10 cellular contexts compared by ENCODE assay signal in the genomic region with DNA sequence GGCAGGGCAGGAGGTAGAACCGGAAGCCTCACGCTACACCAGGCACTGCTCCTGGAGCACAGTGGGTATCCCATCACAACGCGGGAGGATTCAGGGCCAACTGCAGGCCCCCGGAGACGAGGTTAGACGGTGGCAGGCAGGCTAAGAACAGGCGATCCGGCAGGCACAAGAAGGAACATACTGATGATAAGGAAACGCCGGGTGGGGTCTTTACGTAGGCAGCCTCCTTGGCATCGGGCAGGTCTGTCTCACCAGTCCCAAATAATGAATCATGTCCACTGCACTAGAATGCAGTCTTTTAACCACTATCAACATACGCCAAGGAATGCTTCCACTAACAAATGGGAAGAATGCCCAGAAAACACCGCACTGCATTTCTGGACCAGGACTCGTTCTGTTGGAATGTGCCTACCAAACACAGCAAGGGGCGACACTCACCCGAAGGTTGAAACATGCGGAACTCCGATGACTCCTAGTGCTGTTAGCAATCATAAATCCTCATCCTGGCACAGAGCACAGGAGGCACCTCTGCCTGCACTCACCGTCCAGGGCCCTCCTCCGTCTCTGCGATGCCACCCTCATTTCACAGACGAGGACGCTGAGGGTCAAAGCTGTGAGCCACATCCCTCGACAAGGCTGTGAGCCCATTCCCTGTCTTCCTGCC. TPM values are rescaled to one million over a fixed set of nuclear protein-coding genes. Genes with fewer than 3 reads are reported as not detected.
A peak's percentile ranks its signal among the peaks of the same experiment; 100 is the strongest.
DNase-seq lines count a peak whose midpoint lies in the region; ATAC-seq and TF ChIP-seq lines count a peak whose summit lies in the region.
"Had no signal": no experiment of that assay in that cellular context is flagged by ENCODE, and none has a peak within 500 bp of the region (broad histone marks: within the 10 kb centered on the region; RNA-seq: fewer than 3 reads in every experiment).

No MANE protein-coding gene starts in this region.

- peak overlapping the region; percentile 65 for H3K27ac Mint-ChIP-seq in MCF 10A (ENCODE audit: low read depth, unreplicated experiment)
- H3K27ac Mint-ChIP-seq: memory B cell had no signal

- peaks cover 24% of the 10 kb centered on the region for H3K36me3 Mint-ChIP-seq in MCF 10A (ENCODE audit: insufficient read depth, unreplicated experiment)
- H3K36me3 Mint-ChIP-seq: memory B cell had no signal

- H3K36me3 ChIP-seq in kidney epithelial cell (ENCODE audit: control insufficient read depth, insufficient read depth, low read length), result peaks cover 4% of the 10 kb centered on the region

- H3K4me3 ChIP-seq in HFF-Myc (replicated peaks; ENCODE audit: low read depth, low read length), result no peak overlapping the region; the same call in 1 of the 2 replicates
- H3K4me3 ChIP-seq in kidney epithelial cell (ENCODE audit: low read depth, low read length), result no peak overlapping the region

- ATAC-seq in GM21717 (IDR thresholded peaks at IDR 0.05; ENCODE audit: unreplicated experiment) (no peak), HG03045 (IDR thresholded peaks at IDR 0.05; ENCODE audit: unreplicated experiment) (no peak)

- intact Hi-C loops in MCF 10A (cut with micrococcal nuclease), result loop anchor here (1.0 to 2.0 kb wide), 3 partner anchors 33 to 226 kb away; no protein-coding TSS in a partner anchor

- DNase-seq in HFF-Myc (ENCODE audit: extremely low read depth, low read depth) (peak; percentile 96), MCF 10A (ENCODE audit: unreplicated experiment) (peak; percentile 98), kidney epithelial cell (ENCODE audit: low read depth) (peak; percentile 98), stromal cell of bone marrow (ENCODE audit: low read depth) (peak; percentile 96), DMS53 (lab: John Stamatoyannopoulos, UW) (no peak), SKM-1 (lab: John Stamatoyannopoulos, UW; ENCODE audit: unreplicated experiment) (no peak)
- DNase-seq: NCI-H187 had no signal

- no peaks in the 10 kb centered on the region for H3K9me3 Mint-ChIP-seq in MCF 10A (ENCODE audit: unreplicated experiment)
- H3K9me3 Mint-ChIP-seq: memory B cell had no signal

- peaks cover 22% of the 10 kb centered on the region for H3K4me1 Mint-ChIP-seq in MCF 10A (ENCODE audit: insufficient read depth, unreplicated experiment)
- H3K4me1 Mint-ChIP-seq: memory B cell had no signal

- no peaks in the 10 kb centered on the region for H3K27me3 ChIP-seq in kidney epithelial cell (ENCODE audit: control insufficient read depth, insufficient read depth, low read length)

- POLR2A ChIA-PET in MCF 10A (lab: Yijun Ruan, JAX), result interaction anchor here (0.5 to 1.9 kb wide), 14 partner anchors 9 to 1868 kb away, joined by 3 to 8 read pairs (median 5); no protein-coding TSS in a partner anchor

- BruUV-seq in MCF 10A (replicated peaks; lab: Mats Ljungman, UMichigan), result no TSS peak

- CTCF ChIA-PET in MCF 10A (lab: Yijun Ruan, JAX), result interaction anchor here (0.5 to 2.7 kb wide), 9 partner anchors 9 to 239 kb away, joined by 3 to 9 read pairs (median 3); no protein-coding TSS in a partner anchor

- TF ChIP-seq CTCF in HFF-Myc (IDR thresholded peaks at IDR 0.05; ENCODE audit: low read depth, low read length, missing control alignments), result no peak
- no peak for TF ChIP-seq CTCF in MCF 10A (IDR thresholded peaks at IDR 0.05; ENCODE audit: unreplicated experiment)
- TF ChIP-seq CTCF in kidney epithelial cell (IDR thresholded peaks at IDR 0.05; ENCODE audit: insufficient read depth, low read length, poor library complexity, severe bottlenecking), result peak; percentile 32

- H3K4me3 Mint-ChIP-seq in MCF 10A (ENCODE audit: unreplicated experiment), result peak overlapping the region; percentile 61
- H3K4me3 Mint-ChIP-seq: memory B cell had no signal

- no peaks in the 10 kb centered on the region for H3K27me3 Mint-ChIP-seq in MCF 10A (ENCODE audit: insufficient read depth, unreplicated experiment)
- H3K27me3 Mint-ChIP-seq: memory B cell had no signal

RNA-seq across cellular contexts. Expression of a gene that starts 35.2 kb away (rescaled TPM):
- total RNA-seq in MCF 10A (2022), result 28.3 and 40.1 TPM in 2 replicates
- 48.2 and 56.1 TPM in 2 replicates for total RNA-seq in kidney epithelial cell

Comparison
In these comparisons a context has a peak if more than half of its experiments do, and no peak if none do; other contexts are left out.
1. DNase-seq: peak in HFF-Myc (single experiment), MCF 10A (single experiment), kidney epithelial cell (single experiment) and stromal cell of bone marrow (single experiment); none in DMS53 (single experiment) and SKM-1 (single experiment).